In genomic region chr9:119370816-119371215, GRCh38 we compare ENCODE assay signal across 1 cellular context.
A peak's percentile ranks its signal among the peaks of the same experiment; 100 is the strongest.
TF ChIP-seq lines count a peak whose summit lies in the region.

No MANE protein-coding gene starts in this region.

TF ChIP-seq in HepG2, 621 proteins besides CTCF, POLR2A, EP300 and RAD21 (continued from another document):
- TF ChIP-seq ZBED4 (CRISPR knock-in tag; IDR thresholded peaks at IDR 0.05; ENCODE audit: borderline replicate concordance) (0 out of 2 replicates have a peak, but pooled peaks have one; percentile 40), MEIS2 (CRISPR knock-in tag; IDR thresholded peaks at IDR 0.05) (0 out of 2 replicates have a peak, but pooled peaks have one; percentile 45), STAG1 (CRISPR knock-in tag; IDR thresholded peaks at IDR 0.05) (no peak), SOX6 (IDR thresholded peaks at IDR 0.05) (no peak), SOX6 (CRISPR knock-in tag; IDR thresholded peaks at IDR 0.05) (no peak), TSC22D2 (CRISPR knock-in tag; IDR thresholded peaks at IDR 0.05; ENCODE audit: borderline replicate concordance) (0 out of 2 replicates have a peak, but pooled peaks have one; percentile 54), FOXO1 (CRISPR knock-in tag; IDR thresholded peaks at IDR 0.05) (no peak), ZNF331 (CRISPR knock-in tag; IDR thresholded peaks at IDR 0.05) (peak; percentile 45; the same call in 1 of the 2 replicates), ZNF232 (CRISPR knock-in tag; IDR thresholded peaks at IDR 0.05; ENCODE audit: borderline replicate concordance) (0 out of 2 replicates have a peak, but pooled peaks have one; percentile 50), ATRX (CRISPR knock-in tag; IDR thresholded peaks at IDR 0.05; ENCODE audit: borderline replicate concordance) (no peak), BORCS8-MEF2B (CRISPR knock-in tag; IDR thresholded peaks at IDR 0.05) (0 out of 2 replicates have a peak, but pooled peaks have one; percentile 39), FOSL2 (CRISPR knock-in tag; IDR thresholded peaks at IDR 0.05) (0 out of 2 replicates have a peak, but pooled peaks have one; percentile 16), ZBTB20 (CRISPR knock-in tag; IDR thresholded peaks at IDR 0.05; ENCODE audit: borderline replicate concordance, low read depth) (peak; percentile 42; the same call in 1 of the 2 replicates), ERF (CRISPR knock-in tag; IDR thresholded peaks at IDR 0.05) (peak; percentile 47; the same call in 1 of the 2 replicates), ZNF781 (CRISPR knock-in tag; IDR thresholded peaks at IDR 0.05; ENCODE audit: borderline replicate concordance, not compliant biosample characterization) (peak; percentile 42), THRA (CRISPR knock-in tag; IDR thresholded peaks at IDR 0.05; ENCODE audit: borderline replicate concordance) (peak; percentile 25; the same call in 1 of the 2 replicates), SMAD3 (CRISPR knock-in tag; IDR thresholded peaks at IDR 0.05) (peak; percentile 43; the same call in 1 of the 2 replicates), MAFK (conservative IDR thresholded peaks at IDR 0.05 in 1 of 2, IDR thresholded peaks at IDR 0.05 in 1 of 2; ENCODE audit: low read length in 2 of 2) (peak; percentile 69), ZSCAN9 (CRISPR knock-in tag; IDR thresholded peaks at IDR 0.05; ENCODE audit: borderline replicate concordance) (peak; percentile 85), ZNF3 (CRISPR knock-in tag; IDR thresholded peaks at IDR 0.05) (no peak), ZNF260 (CRISPR knock-in tag; IDR thresholded peaks at IDR 0.05; ENCODE audit: borderline replicate concordance, low read depth) (no peak), CAMTA2 (CRISPR knock-in tag; IDR thresholded peaks at IDR 0.05; ENCODE audit: borderline replicate concordance) (no peak), KLF11 (CRISPR knock-in tag; IDR thresholded peaks at IDR 0.05) (0 out of 2 replicates have a peak, but pooled peaks have one; percentile 41), REST (IDR thresholded peaks at IDR 0.05; ENCODE audit: borderline replicate concordance in 1 of 2, low read depth in 1 of 2, low read length in 2 of 2) (peak in 1 of 2 experiments; percentile 99), ZNF644 (CRISPR knock-in tag; IDR thresholded peaks at IDR 0.05; ENCODE audit: low read depth) (peak; percentile 35; the same call in 1 of the 2 replicates), ZNF557 (CRISPR knock-in tag; IDR thresholded peaks at IDR 0.05) (0 out of 2 replicates have a peak, but pooled peaks have one; percentile 55), ISL2 (CRISPR knock-in tag; IDR thresholded peaks at IDR 0.05) (0 out of 2 replicates have a peak, but pooled peaks have one; percentile 32), EHMT2 (IDR thresholded peaks at IDR 0.05; ENCODE audit: borderline replicate concordance, low read depth, low read length) (peak; percentile 81; the same call in 1 of the 2 replicates), HOXA5 (CRISPR knock-in tag; IDR thresholded peaks at IDR 0.05) (peak; percentile 56; the same call in 1 of the 2 replicates), TFE3 (CRISPR knock-in tag; IDR thresholded peaks at IDR 0.05) (0 out of 2 replicates have a peak, but pooled peaks have one; percentile 46), ZNF317 (CRISPR knock-in tag; IDR thresholded peaks at IDR 0.05) (0 out of 2 replicates have a peak, but pooled peaks have one; percentile 30), MAFF (IDR thresholded peaks at IDR 0.05; ENCODE audit: low read depth, low read length) (peak; percentile 77)
